Comparison of ENCODE assay signal across 8 cellular contexts in the genomic region with DNA sequence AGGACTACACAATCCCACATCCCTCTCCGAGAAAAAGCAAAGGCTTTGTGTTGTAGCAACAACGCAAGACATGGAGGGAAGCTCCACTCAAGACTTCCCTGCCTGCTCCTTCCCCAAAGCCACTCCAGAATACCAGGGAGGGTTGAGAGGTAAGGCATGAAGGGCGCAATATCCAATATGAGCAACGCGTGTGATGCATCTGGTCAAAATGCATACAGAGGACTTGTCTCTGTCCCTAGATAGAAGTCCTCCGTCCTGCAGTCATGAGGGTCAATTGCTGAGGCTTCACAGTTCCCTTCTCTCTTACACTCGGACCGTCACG. TPM values are rescaled to one million over a fixed set of nuclear protein-coding genes. Genes with fewer than 3 reads are reported as not detected.
DNase-seq lines count a peak whose midpoint lies in the region; ATAC-seq and TF ChIP-seq lines count a peak whose summit lies in the region.

No MANE protein-coding gene starts in this region.

- H3K27ac ChIP-seq in brain microvascular endothelial cell (peak overlapping the region; percentile 12), lung (ENCODE audit: low read depth in 1 of 2, low read length in 1 of 2) (peak overlapping the region; percentile 87 to 93), uterus (peak overlapping the region; percentile 76 to 84)

- in situ Hi-C loops in brain microvascular endothelial cell (cut with HindIII; ENCODE audit: low pct_ligation_motif_present, low sequenced_read_pairs): no loop called here

- WGBS in lung, 2 donors: 1% methylated on average over 9 of the region's 9 CpGs

- no peak for TF ChIP-seq POLR2A in uterus (IDR thresholded peaks at IDR 0.05)

- H3K36me3 ChIP-seq in brain microvascular endothelial cell (replicated peaks) (no peaks in the 10 kb centered on the region), lung (ENCODE audit: control insufficient read depth in 2 of 2, insufficient read depth in 2 of 2, low read length in 2 of 2) (no peaks in the 10 kb centered on the region), uterus (no peaks in the 10 kb centered on the region)

- intact Hi-C loops in uterus (cut with DNase I; ENCODE audit: low total_unique reads): no loop called here

- DNase-seq in NCI-H510A (lab: John Stamatoyannopoulos, UW) (peak; percentile 12), NCI-H510A treated with DMSO at 0.1 percent for 48 hours (lab: John Stamatoyannopoulos, UW) (no peak), KG1 (lab: John Stamatoyannopoulos, UW) (peak; percentile 64), brain microvascular endothelial cell (no peak), lung (ENCODE audit: low spot score) (peak; percentile 28), uterus (no peak), NCI-H1105 (lab: John Stamatoyannopoulos, UW) (no peak)

- H3K9me3 ChIP-seq in lung (ENCODE audit: control insufficient read depth in 2 of 2, insufficient read depth in 1 of 2, low read length in 1 of 2): no peaks in the 10 kb centered on the region
- H3K9me3 ChIP-seq in uterus: no peaks in the 10 kb centered on the region

- H3K4me1 ChIP-seq in lung (ENCODE audit: control insufficient read depth in 2 of 2, insufficient read depth in 2 of 2, low read length in 2 of 2) (peaks cover 0 to 1% of the 10 kb centered on the region in 2 donors), uterus (peaks cover 0 to 15% of the 10 kb centered on the region in 2 donors)

- peak overlapping the region; percentile 92 for H3K4me3 ChIP-seq in brain microvascular endothelial cell (ENCODE audit: low read depth, low read length)
- peak overlapping the region; percentile 80 for H3K4me3 ChIP-seq in lung
- peak overlapping the region; percentile 80 to 98 for H3K4me3 ChIP-seq in uterus

- TF ChIP-seq CTCF in brain microvascular endothelial cell (IDR thresholded peaks at IDR 0.05; ENCODE audit: low read depth, low read length, missing control alignments): no peak
- TF ChIP-seq CTCF in lung (IDR thresholded peaks at IDR 0.05; ENCODE audit: control extremely low read depth, extremely low read depth): no peak
- TF ChIP-seq CTCF in uterus (IDR thresholded peaks at IDR 0.05): no peak

- ATAC-seq in lung (ENCODE audit: insufficient read depth, low FRiP score) (no peak), HG02588 (IDR thresholded peaks at IDR 0.05; ENCODE audit: unreplicated experiment) (no peak)

- H3K27me3 ChIP-seq in brain microvascular endothelial cell (replicated peaks) (no peaks in the 10 kb centered on the region), lung (ENCODE audit: control insufficient read depth, insufficient read depth) (no peaks in the 10 kb centered on the region), uterus (no peaks in the 10 kb centered on the region)

RNA-seq across cellular contexts. Expression of a gene that starts 0.5 kb away (rescaled TPM):
- total RNA-seq in lung (100 to 1,000 TPM in 1 of 2 donors, 10 to 100 TPM in 1; 32.4 to 121 TPM), uterus (100 to 1,000 TPM in 1 of 4 donors, 10 to 100 TPM in 2, 1 to 10 TPM in 1; 5.4 to 146 (median 65.0) TPM)
- 10 to 100 TPM; 10.4 to 13.9 TPM for polyA plus RNA-seq in lung

RNA-seq across cellular contexts. Expression of a gene that starts 0.9 kb away (rescaled TPM):
- total RNA-seq in lung (100 to 1,000 TPM in 1 of 2 donors, 10 to 100 TPM in 1; 34.9 to 140 TPM), uterus (10 to 100 TPM; 17.4 to 77.9 (median 51.5) TPM)
- 1 to 10 TPM; 5.7 to 7.6 TPM for polyA plus RNA-seq in lung

Comparison
In these comparisons a context has a peak if more than half of its experiments do, and no peak if none do; other contexts are left out.
1. DNase-seq: peak in NCI-H510A (single experiment), KG1 (single experiment) and lung (single experiment); none in NCI-H510A treated with DMSO at 0.1 percent for 48 hours (single experiment), brain microvascular endothelial cell (single experiment), uterus (0 of 2) and NCI-H1105 (single experiment).
2. H3K27ac ChIP-seq: peak in every context shown above with its lines; median percentile 90 in lung; 80 in uterus; 12 in brain microvascular endothelial cell.
3. Peak in every context shown above with its lines, with median percentiles within 50 percentile points of each other: H3K4me3 ChIP-seq.